In genomic region chr18:55998071-55998522, GRCh38 we compare ENCODE assay signal across 8 cellular contexts.
DNase-seq lines count a peak whose midpoint lies in the region; ATAC-seq, FAIRE-seq and TF ChIP-seq lines count a peak whose summit lies in the region.

No MANE protein-coding gene starts in this region.

- peak overlapping the region; percentile 45 for H3K9ac ChIP-seq in OCI-LY3 (ENCODE audit: low read length)
- no peak overlapping the region for H3K9ac ChIP-seq in kidney (ENCODE audit: low read length in 2 of 2)

- no peaks in the 10 kb centered on the region for H3K9me3 ChIP-seq in OCI-LY3 (ENCODE audit: insufficient read depth, low read length)
- no peaks in the 10 kb centered on the region for H3K9me3 ChIP-seq in pancreas
- no peaks in the 10 kb centered on the region for H3K9me3 ChIP-seq in T-helper 17 cell (ENCODE audit: control insufficient read depth, low read length, poor library complexity, severe bottlenecking)
- no peaks in the 10 kb centered on the region for H3K9me3 ChIP-seq in kidney (ENCODE audit: control insufficient read depth in 1 of 2, low read length in 2 of 2)

- no peaks in the 10 kb centered on the region for H3K79me2 ChIP-seq in OCI-LY3 (ENCODE audit: low read length)

- H3K36me3 ChIP-seq in OCI-LY3 (replicated peaks; ENCODE audit: low read depth, low read length) (no peaks in the 10 kb centered on the region), pancreas (no peaks in the 10 kb centered on the region), kidney (ENCODE audit: control insufficient read depth in 1 of 2, insufficient read depth in 2 of 2, low read length in 2 of 2) (no peaks in the 10 kb centered on the region)

- no peak for TF ChIP-seq CTCF in OCI-LY3 (IDR thresholded peaks at IDR 0.05; ENCODE audit: low read depth, low read length)
- no peak for TF ChIP-seq CTCF in fibroblast of the aortic adventitia (IDR thresholded peaks at IDR 0.05; ENCODE audit: insufficient read depth, low read length)
- TF ChIP-seq CTCF in pancreas (IDR thresholded peaks at IDR 0.05) = no peak
- no peak for TF ChIP-seq CTCF in kidney (IDR thresholded peaks at IDR 0.05; ENCODE audit: borderline replicate concordance, extremely low read depth, insufficient read depth)

- H3K4me2 ChIP-seq in OCI-LY3 (ENCODE audit: low read length) = peak overlapping the region; percentile 83

- peak; percentile 56 to 88 (median 76) for ATAC-seq in pancreas
- no peak for ATAC-seq in T-helper 17 cell
- no peak for ATAC-seq in GM18505 (IDR thresholded peaks at IDR 0.05; ENCODE audit: unreplicated experiment)
- ATAC-seq in GM18517 (IDR thresholded peaks at IDR 0.05; ENCODE audit: unreplicated experiment) = no peak

- H3K4me1 Mint-ChIP-seq in T-helper 17 cell = no peaks in the 10 kb centered on the region

- WGBS in pancreas, 2 donors = 49 to 51% methylated on average over 11 of the region's 11 CpGs

- peak; percentile 18 for DNase-seq in DMS79 (lab: John Stamatoyannopoulos, UW)
- peak; percentile 46 for DNase-seq in fibroblast of the aortic adventitia (ENCODE audit: low read depth)
- DNase-seq in pancreas = peak in 5 of 6 donors; percentile 15 to 40 (median 26)
- no peak for DNase-seq in T-helper 17 cell
- DNase-seq in kidney = no peak

- H3K4me1 ChIP-seq in OCI-LY3 (ENCODE audit: low read length) (peaks cover 30% of the 10 kb centered on the region), pancreas (no peaks in the 10 kb centered on the region), kidney (ENCODE audit: control insufficient read depth in 1 of 2, insufficient read depth in 1 of 2, low read depth in 1 of 2, low read length in 2 of 2) (no peaks in the 10 kb centered on the region)

- no peaks in the 10 kb centered on the region for H3K36me3 Mint-ChIP-seq in T-helper 17 cell (ENCODE audit: low read depth)

- no peaks in the 10 kb centered on the region for H4K20me1 ChIP-seq in OCI-LY3 (ENCODE audit: insufficient read depth, low read length)

- H3K27me3 ChIP-seq in OCI-LY3 (ENCODE audit: low read depth, low read length) = no peaks in the 10 kb centered on the region
- no peaks in the 10 kb centered on the region for H3K27me3 ChIP-seq in pancreas

- no peak overlapping the region for H3K27ac Mint-ChIP-seq in T-helper 17 cell

- intact Hi-C loops in pancreas (cut with DNase I) = no loop called here
- intact Hi-C loops in kidney (cut with DNase I) = no loop called here

- no peak overlapping the region for H3K4me3 Mint-ChIP-seq in T-helper 17 cell

- H3K27ac ChIP-seq in OCI-LY3 (ENCODE audit: low read length) (peak overlapping the region; percentile 65), pancreas (no peak overlapping the region), kidney (ENCODE audit: low read depth in 2 of 2, low read length in 2 of 2) (no peak overlapping the region)

- H3K27me3 Mint-ChIP-seq in T-helper 17 cell = no peaks in the 10 kb centered on the region

- H2AFZ ChIP-seq in OCI-LY3 (ENCODE audit: low read depth, low read length) = peak overlapping the region; percentile 26

- H3K4me3 ChIP-seq in OCI-LY3 (ENCODE audit: low read length) (peak overlapping the region; percentile 57), fibroblast of the aortic adventitia (ENCODE audit: low read depth, low read length) (no peak overlapping the region), pancreas (no peak overlapping the region), kidney (ENCODE audit: low read length in 2 of 2) (peak overlapping the region in 1 of 2 donors; percentile 29)

- no peak for FAIRE-seq in pancreas (lab: Jason Lieb, UNC)
- FAIRE-seq in kidney (lab: Jason Lieb, UNC) = no peak

- TF ChIP-seq POLR2A in GM18505 (IDR thresholded peaks at IDR 0.05; ENCODE audit: borderline replicate concordance, extremely low read depth, insufficient read depth, insufficient read length) = no peak

Comparison
In these comparisons a context has a peak if more than half of its experiments do, and no peak if none do; other contexts are left out.
1. DNase-seq: peak in DMS79 (single experiment), fibroblast of the aortic adventitia (single experiment) and pancreas (5 of 6); none in T-helper 17 cell (0 of 3) and kidney (single experiment).
2. ATAC-seq: peak in pancreas (4 of 4); none in T-helper 17 cell (single experiment), GM18505 (single experiment) and GM18517 (single experiment).